In genomic region chr3:32195995-32196540, GRCh38 we compare ENCODE assay signal across 26 cellular contexts. TPM values are rescaled to one million over a fixed set of nuclear protein-coding genes. Genes with fewer than 3 reads are reported as not detected.
A peak's percentile ranks its signal among the peaks of the same experiment; 100 is the strongest.
DNase-seq lines count a peak whose midpoint lies in the region; ATAC-seq and TF ChIP-seq lines count a peak whose summit lies in the region.
"Had no signal": no experiment of that assay in that cellular context is flagged by ENCODE, and none has a peak within 500 bp of the region (broad histone marks: within the 10 kb centered on the region; RNA-seq: fewer than 3 reads in every experiment).

No MANE protein-coding gene starts in this region.

- H3K36me3 ChIP-seq in PC-3 (ENCODE audit: low read depth, low read length), result no peaks in the 10 kb centered on the region
- H3K36me3 ChIP-seq in mucosa of descending colon (ENCODE audit: low read depth), result no peaks in the 10 kb centered on the region
- no peaks in the 10 kb centered on the region for H3K36me3 ChIP-seq in effector memory CD4-positive, alpha-beta T cell (ENCODE audit: control insufficient read depth, insufficient read depth, low read length)
- H3K36me3 ChIP-seq: Peyer's patch, SJSA1 had no signal

- H3F3A ChIP-seq in PC-3 (ENCODE audit: low read length, unreplicated experiment), result no peaks in the 10 kb centered on the region

- H3K4me3 ChIP-seq in LNCaP clone FGC (ENCODE audit: low read depth, low read length) (no peak overlapping the region), PC-3 (ENCODE audit: low read length) (no peak overlapping the region), mucosa of descending colon (no peak overlapping the region)
- H3K4me3 ChIP-seq in effector memory CD4-positive, alpha-beta T cell (ENCODE audit: insufficient read depth, low read depth, low read length, poor library complexity, severe bottlenecking), result no peak overlapping the region
- H3K4me3 ChIP-seq: GM23248, Peyer's patch, SJSA1 had no signal

- H3K9me3 ChIP-seq in PC-3 (ENCODE audit: low read length), result no peaks in the 10 kb centered on the region
- H3K9me3 ChIP-seq in mucosa of descending colon, result no peaks in the 10 kb centered on the region
- no peaks in the 10 kb centered on the region for H3K9me3 ChIP-seq in effector memory CD4-positive, alpha-beta T cell (ENCODE audit: control insufficient read depth, low read length)
- H3K9me3 ChIP-seq: Caco-2, Peyer's patch, SJSA1 had no signal

- H3K4me2 ChIP-seq in PC-3 (ENCODE audit: low read length), result no peak overlapping the region

- H3K9ac ChIP-seq in PC-3 (ENCODE audit: low read length), result no peak overlapping the region
- H3K9ac ChIP-seq: GM23248 had no signal

- CTCF ChIA-PET in PC-3 (lab: Charles Lee), result no interaction called here

- H4K20me1 ChIP-seq in PC-3 (ENCODE audit: low read length), result no peaks in the 10 kb centered on the region

- H3K27me3 ChIP-seq in PC-3 (ENCODE audit: low read length), result no peaks in the 10 kb centered on the region
- H3K27me3 ChIP-seq in effector memory CD4-positive, alpha-beta T cell (replicated peaks; ENCODE audit: control insufficient read depth, insufficient read depth, low read length, poor library complexity, severe bottlenecking), result no peaks in the 10 kb centered on the region
- H3K27me3 ChIP-seq: Peyer's patch, SJSA1 had no signal

- TF ChIP-seq CTCF in LNCaP clone FGC (IDR thresholded peaks at IDR 0.05; ENCODE audit: control insufficient read depth, extremely low read depth, insufficient read depth), result no peak
- no peak for TF ChIP-seq CTCF in PC-3 (conservative IDR thresholded peaks at IDR 0.05; ENCODE audit: low read depth, low read length)
- TF ChIP-seq CTCF in mucosa of descending colon (IDR thresholded peaks at IDR 0.05), result no peak

- peaks cover 6% of the 10 kb centered on the region; the same call in 1 of the 2 replicates for H3K4me1 ChIP-seq in PC-3 (ENCODE audit: insufficient read depth, low read length)
- no peaks in the 10 kb centered on the region for H3K4me1 ChIP-seq in mucosa of descending colon (ENCODE audit: low read depth)
- H3K4me1 ChIP-seq in effector memory CD4-positive, alpha-beta T cell (ENCODE audit: control insufficient read depth, insufficient read depth, low read length, poor library complexity, severe bottlenecking), result no peaks in the 10 kb centered on the region
- H3K4me1 ChIP-seq: Caco-2, Peyer's patch, SJSA1 had no signal

- DNase-seq in LNCaP clone FGC (ENCODE audit: low read depth) (peak; percentile 69), NCI-H2029 (lab: John Stamatoyannopoulos, UW) (peak; percentile 69), PC-3 (peak; percentile 86), mucosa of descending colon (no peak), SK-N-DZ (ENCODE audit: low spot score) (no peak)
- no peak for DNase-seq in effector memory CD4-positive, alpha-beta T cell
- no peak for DNase-seq in stimulated activated CD4-positive, alpha-beta T cell treated with anti-CD3 and anti-CD28 coated beads, Interleukin-1b, Interleukin-23, amount 100 ng/mL, for 48 hours
- DNase-seq: Caco-2; CD4-positive, CD25-positive, alpha-beta regulatory T cell; EL; GF-D8; GM23248; H9; HFFc6; KG1; NCI-H1092 treated with DMSO at 0.1 percent for 48 hours; NCI-H187; NCI-H345; NCI-H524 treated with DMSO at 0.1 percent for 48 hours; NK-92 treated with Interleukin-12 subunit alpha and Interleukin-12 subunit beta, amount 100 ng/mL, for 24 hours; Peyer's patch; T1000 had no signal

- H3K27ac ChIP-seq in PC-3 (ENCODE audit: low read length), result no peak overlapping the region
- H3K27ac ChIP-seq in effector memory CD4-positive, alpha-beta T cell (ENCODE audit: insufficient read depth, low read length, poor library complexity, severe bottlenecking), result no peak overlapping the region
- H3K27ac ChIP-seq: GM23248, HL-60, Peyer's patch, SJSA1 had no signal

- ATAC-seq in PC-3, result no peak
- ATAC-seq in mucosa of descending colon, result peak; percentile 18
- no peak for ATAC-seq in GM21825 (IDR thresholded peaks at IDR 0.05; ENCODE audit: unreplicated experiment)
- ATAC-seq: HepG2 had no signal

- intact Hi-C loops in PC-3 (cut with micrococcal nuclease), result no loop called here
- intact Hi-C loops in mucosa of descending colon (cut with DNase I, micrococcal nuclease), result no loop called here

- POLR2A ChIA-PET in PC-3 (lab: Charles Lee; ENCODE audit: unreplicated experiment), result no interaction called here

- no peaks in the 10 kb centered on the region for H3K9me2 ChIP-seq in PC-3 (replicated peaks; ENCODE audit: low read length)

- H3K79me2 ChIP-seq in PC-3 (ENCODE audit: low read length), result no peaks in the 10 kb centered on the region

- no peak overlapping the region for H2AFZ ChIP-seq in PC-3 (ENCODE audit: low read length)
- H2AFZ ChIP-seq: GM23248 had no signal

- BruUV-seq in PC-3 (replicated peaks; lab: Mats Ljungman, UMichigan), result no TSS peak

RNA-seq across cellular contexts. Expression of gene CMTM8, which starts 42.4 kb away (rescaled TPM):
- total RNA-seq in PC-3 (2014; rRNA removed) (1.4 and 5.2 TPM in 2 replicates), mucosa of descending colon (10 to 100 TPM in 1 of 3 donors, 1 to 10 TPM in 2; 3.5 to 10.5 (median 8.4) TPM)
- polyA plus RNA-seq in SK-N-DZ (2014; cell fraction: cytosol; rRNA removed), result 5.8 and 12.5 TPM in 2 replicates
- polyA plus RNA-seq in SK-N-DZ (2014; cell fraction: nucleus; rRNA removed), result 7.6 and 9.6 TPM in 2 replicates
- total RNA-seq: GM23248, HFFc6, SJSA1 had no signal
- polyA plus RNA-seq: GM23248 had no signal

Comparison
In these comparisons a context has a peak if more than half of its experiments do, and no peak if none do; other contexts are left out.
1. DNase-seq: peak in LNCaP clone FGC (single experiment), NCI-H2029 (single experiment) and PC-3 (single experiment); none in mucosa of descending colon (0 of 3), SK-N-DZ (single experiment), effector memory CD4-positive, alpha-beta T cell (0 of 3) and stimulated activated CD4-positive, alpha-beta T cell treated with anti-CD3 and anti-CD28 coated beads, Interleukin-1b, Interleukin-23, amount 100 ng/mL, for 48 hours (single experiment).